8 cellular contexts compared by ENCODE assay signal in genomic region chr22:38181453-38182200, GRCh38. TPM values are rescaled to one million over a fixed set of nuclear protein-coding genes. Genes with fewer than 3 reads are reported as not detected.
DNase-seq lines count a peak whose midpoint lies in the region; ATAC-seq lines count a peak whose summit lies in the region.

PLA2G6 (minus strand) TSS chr22:38181830; CDS start chr22:38169426, 12,404 bp downstream.

- H3K27me3 ChIP-seq in effector memory CD4-positive, alpha-beta T cell (replicated peaks; ENCODE audit: control insufficient read depth, insufficient read depth, low read length, poor library complexity, severe bottlenecking): no peaks in the 10 kb centered on the region

- no peaks in the 10 kb centered on the region for H3K9me3 ChIP-seq in effector memory CD4-positive, alpha-beta T cell (ENCODE audit: control insufficient read depth, low read length)

- DNase-seq in CMK (ENCODE audit: low read depth): peak; percentile 96
- DNase-seq in HT1080 (ENCODE audit: low read depth): peak; percentile 99
- DNase-seq in NOMO-1 treated with DMSO at 0.1 percent for 48 hours (lab: John Stamatoyannopoulos, UW; ENCODE audit: unreplicated experiment): peak; percentile 99
- peak; percentile 92 to 94 for DNase-seq in activated CD8-positive, alpha-beta memory T cell treated with anti-CD3 and anti-CD28 coated beads for 4 hours (ENCODE audit: low read depth in 2 of 2)
- peak; percentile 93 to 95 (median 93) for DNase-seq in effector memory CD4-positive, alpha-beta T cell
- peak; percentile 95 to 98 for DNase-seq in memory B cell (ENCODE audit: low spot score in 2 of 2)
- peak; percentile 90 for DNase-seq in stimulated activated CD8-positive, alpha-beta memory T cell treated with anti-CD3 and anti-CD28 coated beads, Interleukin-12 subunit alpha, Interleukin-12 subunit beta, amount 100 ng/mL, for 24 hours (ENCODE audit: extremely low read depth)

- peak within 1 kb of the TSS; percentile 68 for H3K4me3 ChIP-seq in effector memory CD4-positive, alpha-beta T cell (ENCODE audit: insufficient read depth, low read depth, low read length, poor library complexity, severe bottlenecking)

- peaks cover 7% of the 10 kb centered on the region for H3K27me3 Mint-ChIP-seq in memory B cell

- H3K36me3 Mint-ChIP-seq in memory B cell: peaks cover 3% of the 10 kb centered on the region

- no peaks in the 10 kb centered on the region for H3K9me3 Mint-ChIP-seq in memory B cell

- peak within 1 kb of the TSS; percentile 99 for H3K4me3 Mint-ChIP-seq in memory B cell

- H3K4me1 ChIP-seq in effector memory CD4-positive, alpha-beta T cell (ENCODE audit: control insufficient read depth, insufficient read depth, low read length, poor library complexity, severe bottlenecking): peaks cover 26% of the 10 kb centered on the region

- H3K27ac ChIP-seq in effector memory CD4-positive, alpha-beta T cell (ENCODE audit: insufficient read depth, low read length, poor library complexity, severe bottlenecking): peak within 1 kb of the TSS; percentile 78

- H3K36me3 ChIP-seq in effector memory CD4-positive, alpha-beta T cell (ENCODE audit: control insufficient read depth, insufficient read depth, low read length): no peaks in the 10 kb centered on the region

- peak within 1 kb of the TSS; percentile 94 for H3K27ac Mint-ChIP-seq in memory B cell

- peaks cover 23% of the 10 kb centered on the region for H3K4me1 Mint-ChIP-seq in memory B cell

- ATAC-seq in GM21360 (IDR thresholded peaks at IDR 0.05; ENCODE audit: unreplicated experiment) (peak; percentile 78), memory B cell (ENCODE audit: low read depth) (peak; percentile 92)

RNA-seq across cellular contexts. Expression of gene PLA2G6, which starts in this region (rescaled TPM):
- 2.9 and 3.3 TPM in 2 replicates for total RNA-seq in HT1080 (2014; rRNA removed; shearing (Covaris generic))
- polyA plus RNA-seq in HT1080 (2015; cell fraction: cytosol; rRNA removed): 4.1 and 4.4 TPM in 2 replicates
- 57.8 and 68.2 TPM in 2 replicates for polyA plus RNA-seq in HT1080 (2015; cell fraction: nucleus; rRNA removed)

Comparison
In these comparisons a context has a peak if more than half of its experiments do, and no peak if none do; other contexts are left out.
1. Peak in every context shown above with its lines: DNase-seq, ATAC-seq, H3K4me3 ChIP-seq and H3K27ac ChIP-seq.